14 cellular contexts compared by ENCODE assay signal in genomic region chr10:101285093-101285463, GRCh38. TPM values are rescaled to one million over a fixed set of nuclear protein-coding genes. Genes with fewer than 3 reads are reported as not detected.
DNase-seq lines count a peak whose midpoint lies in the region; ATAC-seq, FAIRE-seq and TF ChIP-seq lines count a peak whose summit lies in the region.
"Had no signal": no experiment of that assay in that cellular context is flagged by ENCODE, and none has a peak within 500 bp of the region (broad histone marks: within the 10 kb centered on the region; RNA-seq: fewer than 3 reads in every experiment).

No MANE protein-coding gene starts in this region.

- H3K4me1 ChIP-seq in GM23338 (ENCODE audit: insufficient read depth): peaks cover 53% of the 10 kb centered on the region
- peaks cover 51% of the 10 kb centered on the region for H3K4me1 ChIP-seq in HUES48 (ENCODE audit: control insufficient read depth, insufficient read depth, low read length)
- H3K4me1 ChIP-seq in K562 (replicated peaks in 1 of 2; ENCODE audit: control insufficient read depth in 2 of 2, insufficient read depth in 2 of 2, low read length in 2 of 2): peaks cover 0 to 9% of the 10 kb centered on the region in 2 experiments; a peak in 2 of 5 replicates
- H3K4me1 ChIP-seq in iPS-20b (ENCODE audit: insufficient read depth, low read length): peaks cover 36% of the 10 kb centered on the region

- in situ Hi-C loops in K562 (cut with MboI): no loop called here

- no TSS peak for BruUV-seq in K562 (replicated peaks; lab: Mats Ljungman, UMichigan)

- H3K36me3 ChIP-seq in GM23338 (ENCODE audit: insufficient read depth) (no peaks in the 10 kb centered on the region), HUES48 (ENCODE audit: control insufficient read depth, insufficient read depth, low read length) (no peaks in the 10 kb centered on the region), K562 (ENCODE audit: control insufficient read depth, insufficient read depth, low read length) (no peaks in the 10 kb centered on the region), iPS-20b (ENCODE audit: insufficient read depth, low read depth, low read length) (no peaks in the 10 kb centered on the region)
- H3K36me3 ChIP-seq: BLaER1 treated with 17β-estradiol and CSF1 and Interleukin-3, amounts not matched to agents 10 nM and 100 nM had no signal

- H3K9me3 ChIP-seq in HUES48 (ENCODE audit: control insufficient read depth, insufficient read depth, low read length) (no peaks in the 10 kb centered on the region), K562 (replicated peaks; ENCODE audit: control insufficient read depth, insufficient read depth, low read depth, low read length) (no peaks in the 10 kb centered on the region), iPS-20b (ENCODE audit: insufficient read depth, low read depth, low read length) (no peaks in the 10 kb centered on the region; the same call in 1 of the 2 replicates)

- FAIRE-seq in K562 (lab: Jason Lieb, UNC): no peak

- H3K4me3 ChIP-seq in GM23338: peak overlapping the region; percentile 76
- H3K4me3 ChIP-seq in HUES48 (ENCODE audit: low read depth, low read length): peak overlapping the region; percentile 12; the same call in 1 of the 2 replicates
- H3K4me3 ChIP-seq in K562: no peak overlapping the region
- H3K4me3 ChIP-seq in iPS-20b (ENCODE audit: low read length): peak overlapping the region; percentile 20; the same call in 1 of the 2 replicates
- H3K4me3 ChIP-seq: BLaER1 treated with 17β-estradiol and CSF1 and Interleukin-3, amounts not matched to agents 10 nM and 100 nM had no signal

- 0 out of 2 replicates have a peak, but pooled peaks cover 6% of the 10 kb centered on the region for H3F3A ChIP-seq in GM23338 (replicated peaks; ENCODE audit: low read depth)

- DNase-seq in GM23338 (ENCODE audit: low spot score): no peak
- DNase-seq in K562 (ENCODE audit: extremely low read depth in 1 of 4, low spot score in 3 of 4): no peak
- no peak for DNase-seq in stimulated activated CD8-positive, alpha-beta memory T cell treated with anti-CD3 and anti-CD28 coated beads, Interleukin-4, amount 100 ng/mL, for 48 hours
- no peak for DNase-seq in T-helper 2 cell treated with Interferon-gamma antibody and Interleukin-4, amounts not matched to agents 5 μg/mL and 100 μg/mL, for 36 hours (ENCODE audit: low spot score)
- no peak for DNase-seq in NCI-H1930 (lab: John Stamatoyannopoulos, UW)
- DNase-seq: CD8-positive, alpha-beta T cell; Karpas-422; T-helper 1 cell had no signal

- no peak overlapping the region; the same call in 1 of the 2 replicates for H2AFZ ChIP-seq in GM23338
- no peak overlapping the region for H2AFZ ChIP-seq in K562 (ENCODE audit: low read depth, low read length)

- H3K27me3 Mint-ChIP-seq in GM23338 (ENCODE audit: insufficient read depth, low read depth, poor library complexity): peaks cover 83% of the 10 kb centered on the region
- H3K27me3 Mint-ChIP-seq in T-helper 2 cell treated with Interferon-gamma antibody and Interleukin-4, amounts not matched to agents 5 μg/mL and 100 μg/mL, for 36 hours (ENCODE audit: low read depth): peaks cover 72% of the 10 kb centered on the region

- H3K9me1 ChIP-seq in K562 (ENCODE audit: control insufficient read depth, insufficient read depth, low read length): no peaks in the 10 kb centered on the region

- H3K27ac ChIP-seq in GM23338 (ENCODE audit: low read depth) (no peak overlapping the region), HUES48 (ENCODE audit: low read depth, low read length) (no peak overlapping the region), K562 (ENCODE audit: extremely low read depth, low read depth, low read length) (no peak overlapping the region), iPS-20b (ENCODE audit: low read length) (no peak overlapping the region)
- H3K27ac ChIP-seq: BLaER1 treated with 17β-estradiol and CSF1 and Interleukin-3, amounts not matched to agents 10 nM and 100 nM had no signal

- TF ChIP-seq CTCF in GM23338 (conservative IDR thresholded peaks at IDR 0.05; ENCODE audit: low read depth in 2 of 2) (no peak), K562 (IDR thresholded peaks at IDR 0.05 in 2 of 3, conservative IDR thresholded peaks at IDR 0.05 in 1 of 3; ENCODE audit: insufficient read depth in 2 of 3, low read depth in 1 of 3, low read length in 3 of 3) (no peak)

- WGBS in K562 (ENCODE audit: insufficient coverage, low coverage, missing lambda C conversion rate): 12% methylated on average over 2 of the region's 2 CpGs

- peaks cover 66% of the 10 kb centered on the region for H3K4me1 Mint-ChIP-seq in GM23338
- H3K4me1 Mint-ChIP-seq in T-helper 2 cell treated with Interferon-gamma antibody and Interleukin-4, amounts not matched to agents 5 μg/mL and 100 μg/mL, for 36 hours (ENCODE audit: low read depth): no peaks in the 10 kb centered on the region

- H4K20me1 ChIP-seq in GM23338 (replicated peaks; ENCODE audit: insufficient read depth): no peaks in the 10 kb centered on the region; the same call in 1 of the 2 replicates
- H4K20me1 ChIP-seq in K562 (replicated peaks; ENCODE audit: control insufficient read depth, insufficient read depth, low read length): no peaks in the 10 kb centered on the region

- H3K4me2 ChIP-seq in GM23338 (peak overlapping the region; percentile 92), K562 (ENCODE audit: insufficient read depth, low read length) (no peak overlapping the region)

- H3K4me3 Mint-ChIP-seq in GM23338: peak overlapping the region; percentile 67
- H3K4me3 Mint-ChIP-seq in T-helper 2 cell treated with Interferon-gamma antibody and Interleukin-4, amounts not matched to agents 5 μg/mL and 100 μg/mL, for 36 hours: no peak overlapping the region
- H3K4me3 Mint-ChIP-seq: CD8-positive, alpha-beta T cell had no signal

- no peak overlapping the region for H3K27ac Mint-ChIP-seq in GM23338
- H3K27ac Mint-ChIP-seq in T-helper 2 cell treated with Interferon-gamma antibody and Interleukin-4, amounts not matched to agents 5 μg/mL and 100 μg/mL, for 36 hours: no peak overlapping the region
- H3K27ac Mint-ChIP-seq: CD8-positive, alpha-beta T cell had no signal

- no peak for TF ChIP-seq POLR2A in K562 (conservative IDR thresholded peaks at IDR 0.05)

- H3K27me3 ChIP-seq in GM23338 (ENCODE audit: insufficient read depth): peaks cover 91% of the 10 kb centered on the region
- peaks cover 82% of the 10 kb centered on the region for H3K27me3 ChIP-seq in HUES48 (ENCODE audit: control insufficient read depth, insufficient read depth, low read length)
- peaks cover 5 to 45% of the 10 kb centered on the region in 2 experiments; a peak in 4 of 5 replicates for H3K27me3 ChIP-seq in K562 (ENCODE audit: control insufficient read depth in 2 of 2, insufficient read depth in 2 of 2, low read length in 2 of 2)
- H3K27me3 ChIP-seq in iPS-20b (ENCODE audit: insufficient read depth, low read length): peaks cover 90% of the 10 kb centered on the region

- POLR2A ChIA-PET in K562 (lab: Yijun Ruan, JAX): no interaction called here

- CTCF ChIA-PET in K562 (lab: Yijun Ruan, JAX; ENCODE audit: low intra/inter-chr PET ratio): no interaction called here

- no peak for TF ChIP-seq RAD21 in K562 (CRISPR knock-in tag; conservative IDR thresholded peaks at IDR 0.05 in 1 of 2, IDR thresholded peaks at IDR 0.05 in 1 of 2)

- H3K79me2 ChIP-seq in GM23338 (replicated peaks; ENCODE audit: insufficient read depth) (no peaks in the 10 kb centered on the region), K562 (ENCODE audit: control insufficient read depth, insufficient read depth, low read length) (no peaks in the 10 kb centered on the region)

- H3K9ac ChIP-seq in HUES48 (ENCODE audit: low read depth, low read length): no peak overlapping the region
- no peak overlapping the region for H3K9ac ChIP-seq in K562 (ENCODE audit: insufficient read depth in 1 of 2, low read depth in 2 of 2, low read length in 2 of 2)
- H3K9ac ChIP-seq in iPS-20b (ENCODE audit: low read depth, low read length): no peak overlapping the region
- H3K9ac ChIP-seq: BLaER1 treated with 17β-estradiol and CSF1 and Interleukin-3, amounts not matched to agents 10 nM and 100 nM had no signal

- no peaks in the 10 kb centered on the region for H3K9me3 Mint-ChIP-seq in GM23338
- no peaks in the 10 kb centered on the region for H3K9me3 Mint-ChIP-seq in T-helper 2 cell treated with Interferon-gamma antibody and Interleukin-4, amounts not matched to agents 5 μg/mL and 100 μg/mL, for 36 hours
- H3K9me3 Mint-ChIP-seq: CD8-positive, alpha-beta T cell had no signal

- no peaks in the 10 kb centered on the region; the same call in 2 of the 3 replicates for H3K36me3 Mint-ChIP-seq in GM23338 (ENCODE audit: low read depth)
- H3K36me3 Mint-ChIP-seq in T-helper 2 cell treated with Interferon-gamma antibody and Interleukin-4, amounts not matched to agents 5 μg/mL and 100 μg/mL, for 36 hours (ENCODE audit: low read depth): no peaks in the 10 kb centered on the region
- H3K36me3 Mint-ChIP-seq: CD8-positive, alpha-beta T cell had no signal

- intact Hi-C loops in K562 (cut with micrococcal nuclease): loop anchor here (5.0 kb wide), 1 partner anchor 123 kb away; no protein-coding TSS in a partner anchor

- H3K9me2 ChIP-seq in GM23338 (ENCODE audit: insufficient read depth): no peaks in the 10 kb centered on the region

- no peak for TF ChIP-seq EP300 in K562 (IDR thresholded peaks at IDR 0.05; ENCODE audit: low read length)

- ATAC-seq in GM23338: no peak
- no peak for ATAC-seq in K562
- ATAC-seq in GM21381 (IDR thresholded peaks at IDR 0.05; ENCODE audit: unreplicated experiment): no peak
- ATAC-seq: CD8-positive, alpha-beta T cell had no signal

TF ChIP-seq in GM23338, 12 proteins besides CTCF, POLR2A, EP300 and RAD21 (continues in another document):
- TF ChIP-seq POLR2AphosphoS5 (IDR thresholded peaks at IDR 0.05; ENCODE audit: low read depth): no peak

RNA-seq across cellular contexts. Expression of gene LBX1, which starts 55.8 kb away (rescaled TPM):
- not detected in 2 replicates for total RNA-seq in GM23338 (2014; rRNA removed; shearing (Covaris generic))
- polyA plus RNA-seq in GM23338 (2016; fragmentation: Nextera tagmentation; extraction: Ambion mirVana) (not detected in 2 replicates), K562 (2011; rRNA removed) (not detected in 2 replicates), K562 (2014; fragmentation: Illumina TruSeq; extraction: Trizol) (not detected in 2 replicates), K562 (2014; fragmentation: Nextera tagmentation; extraction: Ambion mirVana) (not detected), K562 (2014; rRNA removed) (not detected in 2 replicates)
- not detected in 2 replicates for total RNA-seq in K562 (2011; cell fraction: chromatin; rRNA removed; ENCODE audit: low replicate concordance)
- not detected in 2 replicates for total RNA-seq in K562 (2011; cell fraction: nucleolus; rRNA removed)
- not detected in 2 replicates for total RNA-seq in K562 (2011; cell fraction: nucleoplasm; rRNA removed)
- total RNA-seq in K562 (2014; rRNA removed) (not detected in 2 replicates), K562 (2014; rRNA removed; fragmentation: Illumina TruSeq; extraction: Trizol) (not detected in 2 replicates), K562 (2015; rRNA removed; fragmentation: Illumina TruSeq; extraction: Trizol) (not detected in 2 replicates), K562 (2021) (not detected in 2 replicates)
- not detected in 2 replicates for polyA plus RNA-seq in K562 (2011; cell fraction: cytosol; rRNA removed)
- polyA plus RNA-seq in K562 (2011; cell fraction: nucleus; rRNA removed): not detected in 2 replicates
- not detected in 2 replicates for polyA plus RNA-seq in K562 (2012)
- not detected in 2 replicates for polyA minus RNA-seq in K562 (2011; rRNA and poly(A)+ RNA removed)
- polyA minus RNA-seq in K562 (2011; cell fraction: cytosol; rRNA and poly(A)+ RNA removed): not detected in 2 replicates
- not detected in 2 replicates for polyA minus RNA-seq in K562 (2011; cell fraction: nucleus; rRNA and poly(A)+ RNA removed)
- total RNA-seq: A673; CD8-positive, alpha-beta T cell; MCF 10A had no signal
